8 cellular contexts compared by ENCODE assay signal in genomic region chr11:78465169-78465942, GRCh38. TPM values are rescaled to one million over a fixed set of nuclear protein-coding genes. Genes with fewer than 3 reads are reported as not detected.
DNase-seq lines count a peak whose midpoint lies in the region; ATAC-seq and TF ChIP-seq lines count a peak whose summit lies in the region.

No MANE protein-coding gene starts in this region.

- TF ChIP-seq CTCF in osteocyte (IDR thresholded peaks at IDR 0.05): no peak

- ATAC-seq in GM18868 (IDR thresholded peaks at IDR 0.05; ENCODE audit: unreplicated experiment) (peak; percentile 98), HG02678 (IDR thresholded peaks at IDR 0.05; ENCODE audit: unreplicated experiment) (peak; percentile 99), memory B cell (ENCODE audit: low read depth) (peak; percentile 91)

- H3K4me1 Mint-ChIP-seq in memory B cell (peaks cover 21% of the 10 kb centered on the region), osteocyte (ENCODE audit: unreplicated experiment) (peaks cover 4% of the 10 kb centered on the region)

- peaks cover 19% of the 10 kb centered on the region for H3K36me3 Mint-ChIP-seq in memory B cell
- H3K36me3 Mint-ChIP-seq in osteocyte (ENCODE audit: unreplicated experiment): peaks cover 22% of the 10 kb centered on the region

- H3K9me3 Mint-ChIP-seq in memory B cell (no peaks in the 10 kb centered on the region), osteocyte (ENCODE audit: unreplicated experiment) (no peaks in the 10 kb centered on the region)

- peak overlapping the region; percentile 74 for H3K4me3 Mint-ChIP-seq in memory B cell
- H3K4me3 Mint-ChIP-seq in osteocyte (ENCODE audit: unreplicated experiment): no peak overlapping the region

- H3K27me3 Mint-ChIP-seq in memory B cell (no peaks in the 10 kb centered on the region), osteocyte (ENCODE audit: unreplicated experiment) (no peaks in the 10 kb centered on the region)

- H3K27ac Mint-ChIP-seq in memory B cell (peak overlapping the region; percentile 97), osteocyte (ENCODE audit: unreplicated experiment) (no peak overlapping the region)

- DNase-seq in RPMI8226 (peak; percentile 79), memory B cell (ENCODE audit: low spot score in 2 of 2) (peak; percentile 47 to 58), osteocyte (ENCODE audit: extremely low spot score, unreplicated experiment) (no peak), OCI-M2 (lab: John Stamatoyannopoulos, UW; ENCODE audit: unreplicated experiment) (no peak), middle frontal gyrus (ENCODE audit: extremely low spot score, low spot score) (no peak), cerebellar cortex (ENCODE audit: low spot score) (no peak)

RNA-seq across cellular contexts. Expression of gene GAB2, which starts 47.7 kb away (rescaled TPM):
- total RNA-seq in osteocyte: 11.4 TPM in 2 replicates

Comparison
In these comparisons a context has a peak if more than half of its experiments do, and no peak if none do; other contexts are left out.
1. DNase-seq: peak in RPMI8226 (single experiment) and memory B cell (2 of 2); none in osteocyte (single experiment), OCI-M2 (single experiment), middle frontal gyrus (single experiment) and cerebellar cortex (single experiment).
2. Peak in every context shown above with its lines, with median percentiles within 50 percentile points of each other: ATAC-seq.